Comparison of ENCODE assay signal across 1 cellular context in genomic region chr4:56435001-56435747, GRCh38.
TF ChIP-seq lines count a peak whose summit lies in the region.

Gene PPAT, minus strand, starts transcription at chr4:56435615. Its CDS starts 138 bp downstream, at chr4:56435477.

TF ChIP-seq in HepG2, 621 proteins besides CTCF, POLR2A, EP300 and RAD21 (continued from another document and continues in another):
- TF ChIP-seq SKIL (CRISPR knock-in tag; IDR thresholded peaks at IDR 0.05; ENCODE audit: borderline replicate concordance): no peak
- TF ChIP-seq MED1 (CRISPR knock-in tag; IDR thresholded peaks at IDR 0.05): peak; percentile 58; the same call in 1 of the 2 replicates
- TF ChIP-seq NR0B2 (CRISPR knock-in tag; IDR thresholded peaks at IDR 0.05): no peak; the same call in 1 of the 2 replicates
- no peak for TF ChIP-seq HOXA7 (CRISPR knock-in tag; IDR thresholded peaks at IDR 0.05)
- TF ChIP-seq PLSCR1 (CRISPR knock-in tag; IDR thresholded peaks at IDR 0.05; ENCODE audit: borderline replicate concordance): 0 out of 2 replicates have a peak, but pooled peaks have one; percentile 55
- peak; percentile 78; the same call in 1 of the 2 replicates for TF ChIP-seq TRAFD1 (CRISPR knock-in tag; IDR thresholded peaks at IDR 0.05; ENCODE audit: borderline replicate concordance)
- peak; percentile 13; the same call in 1 of the 2 replicates for TF ChIP-seq CHCHD3 (CRISPR knock-in tag; IDR thresholded peaks at IDR 0.05)
- peak; percentile 67; the same call in 1 of the 2 replicates for TF ChIP-seq REXO4 (CRISPR knock-in tag; IDR thresholded peaks at IDR 0.05; ENCODE audit: borderline replicate concordance)
- TF ChIP-seq ZNF24 (IDR thresholded peaks at IDR 0.05): no peak
- peak; percentile 35; the same call in 1 of the 2 replicates for TF ChIP-seq BCL3 (CRISPR knock-in tag; IDR thresholded peaks at IDR 0.05)
- TF ChIP-seq MTA3 (CRISPR knock-in tag; IDR thresholded peaks at IDR 0.05): no peak
- no peak for TF ChIP-seq ZBTB10 (CRISPR knock-in tag; IDR thresholded peaks at IDR 0.05; ENCODE audit: borderline replicate concordance)
- TF ChIP-seq MTERF4 (CRISPR knock-in tag; IDR thresholded peaks at IDR 0.05): peak; percentile 98; the same call in 1 of the 2 replicates
- TF ChIP-seq ZNF597 (CRISPR knock-in tag; IDR thresholded peaks at IDR 0.05): no peak
- no peak for TF ChIP-seq ZUFSP (CRISPR knock-in tag; IDR thresholded peaks at IDR 0.05; ENCODE audit: borderline replicate concordance)
- no peak; the same call in 1 of the 2 replicates for TF ChIP-seq SAFB2 (CRISPR knock-in tag; IDR thresholded peaks at IDR 0.05; ENCODE audit: borderline replicate concordance, low read depth)
- TF ChIP-seq TFE3 (CRISPR knock-in tag; IDR thresholded peaks at IDR 0.05): 0 out of 2 replicates have a peak, but pooled peaks have one; percentile 12
- no peak for TF ChIP-seq ZNF878 (CRISPR knock-in tag; IDR thresholded peaks at IDR 0.05)
- peak; percentile 69; the same call in 1 of the 2 replicates for TF ChIP-seq ZNF44 (CRISPR knock-in tag; IDR thresholded peaks at IDR 0.05)
- no peak; the same call in 1 of the 2 replicates for TF ChIP-seq ZSCAN25 (CRISPR knock-in tag; IDR thresholded peaks at IDR 0.05)
- TF ChIP-seq RBFOX2 (IDR thresholded peaks at IDR 0.05; ENCODE audit: low read depth, low read length): peak; percentile 78
- no peak for TF ChIP-seq RCOR2 (CRISPR knock-in tag; IDR thresholded peaks at IDR 0.05)
- no peak for TF ChIP-seq SIX4 (CRISPR knock-in tag; IDR thresholded peaks at IDR 0.05)
- TF ChIP-seq PRDM10 (CRISPR knock-in tag; IDR thresholded peaks at IDR 0.05; ENCODE audit: low read depth): no peak
- TF ChIP-seq ESRRA (CRISPR knock-in tag; IDR thresholded peaks at IDR 0.05; ENCODE audit: low read depth): no peak
- peak; percentile 4; the same call in 1 of the 2 replicates for TF ChIP-seq ZNF331 (CRISPR knock-in tag; IDR thresholded peaks at IDR 0.05)
